Comparison of ENCODE assay signal across 1 cellular context in the genomic region with DNA sequence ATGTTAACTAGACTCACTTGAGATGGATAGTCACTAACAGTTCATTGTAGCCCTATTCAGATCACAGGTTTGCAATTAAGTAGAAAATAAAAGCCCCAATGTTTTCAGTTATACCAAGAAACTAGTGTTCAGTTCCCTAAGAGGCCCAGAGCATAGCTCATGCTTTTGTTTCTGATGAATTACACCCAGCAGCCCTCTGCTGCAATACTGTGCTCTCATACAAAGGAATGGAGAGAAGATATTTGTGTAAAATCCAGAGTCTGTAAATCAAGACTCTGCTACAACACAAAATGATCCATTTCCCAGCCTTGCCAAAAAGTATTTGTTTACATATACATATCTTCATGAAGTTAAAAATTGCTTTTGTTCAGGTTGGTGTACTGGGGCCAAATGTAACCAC.
TF ChIP-seq lines count a peak whose summit lies in the region.

No MANE protein-coding gene starts in this region.

TF ChIP-seq in H1, 55 proteins besides CTCF, POLR2A, EP300 and RAD21:
- TF ChIP-seq NANOG (IDR thresholded peaks at IDR 0.05; ENCODE audit: insufficient read depth, low read depth, low read length, poor library complexity, severe bottlenecking), result no peak
- TF ChIP-seq, protein P1, sequence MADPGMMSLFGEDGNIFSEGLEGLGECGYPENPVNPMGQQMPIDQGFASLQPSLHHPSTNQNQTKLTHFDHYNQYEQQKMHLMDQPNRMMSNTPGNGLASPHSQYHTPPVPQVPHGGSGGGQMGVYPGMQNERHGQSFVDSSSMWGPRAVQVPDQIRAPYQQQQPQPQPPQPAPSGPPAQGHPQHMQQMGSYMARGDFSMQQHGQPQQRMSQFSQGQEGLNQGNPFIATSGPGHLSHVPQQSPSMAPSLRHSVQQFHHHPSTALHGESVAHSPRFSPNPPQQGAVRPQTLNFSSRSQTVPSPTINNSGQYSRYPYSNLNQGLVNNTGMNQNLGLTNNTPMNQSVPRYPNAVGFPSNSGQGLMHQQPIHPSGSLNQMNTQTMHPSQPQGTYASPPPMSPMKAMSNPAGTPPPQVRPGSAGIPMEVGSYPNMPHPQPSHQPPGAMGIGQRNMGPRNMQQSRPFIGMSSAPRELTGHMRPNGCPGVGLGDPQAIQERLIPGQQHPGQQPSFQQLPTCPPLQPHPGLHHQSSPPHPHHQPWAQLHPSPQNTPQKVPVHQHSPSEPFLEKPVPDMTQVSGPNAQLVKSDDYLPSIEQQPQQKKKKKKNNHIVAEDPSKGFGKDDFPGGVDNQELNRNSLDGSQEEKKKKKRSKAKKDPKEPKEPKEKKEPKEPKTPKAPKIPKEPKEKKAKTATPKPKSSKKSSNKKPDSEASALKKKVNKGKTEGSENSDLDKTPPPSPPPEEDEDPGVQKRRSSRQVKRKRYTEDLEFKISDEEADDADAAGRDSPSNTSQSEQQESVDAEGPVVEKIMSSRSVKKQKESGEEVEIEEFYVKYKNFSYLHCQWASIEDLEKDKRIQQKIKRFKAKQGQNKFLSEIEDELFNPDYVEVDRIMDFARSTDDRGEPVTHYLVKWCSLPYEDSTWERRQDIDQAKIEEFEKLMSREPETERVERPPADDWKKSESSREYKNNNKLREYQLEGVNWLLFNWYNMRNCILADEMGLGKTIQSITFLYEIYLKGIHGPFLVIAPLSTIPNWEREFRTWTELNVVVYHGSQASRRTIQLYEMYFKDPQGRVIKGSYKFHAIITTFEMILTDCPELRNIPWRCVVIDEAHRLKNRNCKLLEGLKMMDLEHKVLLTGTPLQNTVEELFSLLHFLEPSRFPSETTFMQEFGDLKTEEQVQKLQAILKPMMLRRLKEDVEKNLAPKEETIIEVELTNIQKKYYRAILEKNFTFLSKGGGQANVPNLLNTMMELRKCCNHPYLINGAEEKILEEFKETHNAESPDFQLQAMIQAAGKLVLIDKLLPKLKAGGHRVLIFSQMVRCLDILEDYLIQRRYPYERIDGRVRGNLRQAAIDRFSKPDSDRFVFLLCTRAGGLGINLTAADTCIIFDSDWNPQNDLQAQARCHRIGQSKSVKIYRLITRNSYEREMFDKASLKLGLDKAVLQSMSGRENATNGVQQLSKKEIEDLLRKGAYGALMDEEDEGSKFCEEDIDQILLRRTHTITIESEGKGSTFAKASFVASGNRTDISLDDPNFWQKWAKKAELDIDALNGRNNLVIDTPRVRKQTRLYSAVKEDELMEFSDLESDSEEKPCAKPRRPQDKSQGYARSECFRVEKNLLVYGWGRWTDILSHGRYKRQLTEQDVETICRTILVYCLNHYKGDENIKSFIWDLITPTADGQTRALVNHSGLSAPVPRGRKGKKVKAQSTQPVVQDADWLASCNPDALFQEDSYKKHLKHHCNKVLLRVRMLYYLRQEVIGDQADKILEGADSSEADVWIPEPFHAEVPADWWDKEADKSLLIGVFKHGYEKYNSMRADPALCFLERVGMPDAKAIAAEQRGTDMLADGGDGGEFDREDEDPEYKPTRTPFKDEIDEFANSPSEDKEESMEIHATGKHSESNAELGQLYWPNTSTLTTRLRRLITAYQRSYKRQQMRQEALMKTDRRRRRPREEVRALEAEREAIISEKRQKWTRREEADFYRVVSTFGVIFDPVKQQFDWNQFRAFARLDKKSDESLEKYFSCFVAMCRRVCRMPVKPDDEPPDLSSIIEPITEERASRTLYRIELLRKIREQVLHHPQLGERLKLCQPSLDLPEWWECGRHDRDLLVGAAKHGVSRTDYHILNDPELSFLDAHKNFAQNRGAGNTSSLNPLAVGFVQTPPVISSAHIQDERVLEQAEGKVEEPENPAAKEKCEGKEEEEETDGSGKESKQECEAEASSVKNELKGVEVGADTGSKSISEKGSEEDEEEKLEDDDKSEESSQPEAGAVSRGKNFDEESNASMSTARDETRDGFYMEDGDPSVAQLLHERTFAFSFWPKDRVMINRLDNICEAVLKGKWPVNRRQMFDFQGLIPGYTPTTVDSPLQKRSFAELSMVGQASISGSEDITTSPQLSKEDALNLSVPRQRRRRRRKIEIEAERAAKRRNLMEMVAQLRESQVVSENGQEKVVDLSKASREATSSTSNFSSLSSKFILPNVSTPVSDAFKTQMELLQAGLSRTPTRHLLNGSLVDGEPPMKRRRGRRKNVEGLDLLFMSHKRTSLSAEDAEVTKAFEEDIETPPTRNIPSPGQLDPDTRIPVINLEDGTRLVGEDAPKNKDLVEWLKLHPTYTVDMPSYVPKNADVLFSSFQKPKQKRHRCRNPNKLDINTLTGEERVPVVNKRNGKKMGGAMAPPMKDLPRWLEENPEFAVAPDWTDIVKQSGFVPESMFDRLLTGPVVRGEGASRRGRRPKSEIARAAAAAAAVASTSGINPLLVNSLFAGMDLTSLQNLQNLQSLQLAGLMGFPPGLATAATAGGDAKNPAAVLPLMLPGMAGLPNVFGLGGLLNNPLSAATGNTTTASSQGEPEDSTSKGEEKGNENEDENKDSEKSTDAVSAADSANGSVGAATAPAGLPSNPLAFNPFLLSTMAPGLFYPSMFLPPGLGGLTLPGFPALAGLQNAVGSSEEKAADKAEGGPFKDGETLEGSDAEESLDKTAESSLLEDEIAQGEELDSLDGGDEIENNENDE (IDR thresholded peaks at IDR 0.05; ENCODE audit: insufficient replicate concordance, low read length), result no peak
- no peak for TF ChIP-seq BACH1 (IDR thresholded peaks at IDR 0.05; ENCODE audit: low read length)
- no peak for TF ChIP-seq JUN (IDR thresholded peaks at IDR 0.05; ENCODE audit: low read depth, low read length)
- TF ChIP-seq SP1 (IDR thresholded peaks at IDR 0.05; ENCODE audit: low read depth, low read length), result no peak
- TF ChIP-seq RFX5 (IDR thresholded peaks at IDR 0.05; ENCODE audit: borderline replicate concordance, low read depth, low read length), result no peak
